In genomic region chrX:17375361-17375630, GRCh38 we compare ENCODE assay signal across 9 cellular contexts. TPM values are rescaled to one million over a fixed set of nuclear protein-coding genes. Genes with fewer than 3 reads are reported as not detected.
DNase-seq lines count a peak whose midpoint lies in the region; ATAC-seq and TF ChIP-seq lines count a peak whose summit lies in the region.
"Had no signal": no experiment of that assay in that cellular context is flagged by ENCODE, and none has a peak within 500 bp of the region (broad histone marks: within the 10 kb centered on the region; RNA-seq: fewer than 3 reads in every experiment).

No MANE protein-coding gene starts in this region.

- no peak for TF ChIP-seq POLR2A in right lobe of liver (IDR thresholded peaks at IDR 0.05)

- H3K4me1 ChIP-seq in right lobe of liver (peaks cover 0 to 6% (median 0%) of the 10 kb centered on the region in 4 donors), thoracic aorta (ENCODE audit: control insufficient read depth in 1 of 2, low read depth in 2 of 2) (no peaks in the 10 kb centered on the region)

- H3K36me3 ChIP-seq in right lobe of liver, result no peaks in the 10 kb centered on the region
- no peaks in the 10 kb centered on the region for H3K36me3 ChIP-seq in thoracic aorta

- H3K27ac ChIP-seq in right lobe of liver, result no peak overlapping the region
- peak overlapping the region; percentile 53 to 59 for H3K27ac ChIP-seq in thoracic aorta

- DNase-seq in NCI-H510A treated with DMSO at 0.1 percent for 48 hours (lab: John Stamatoyannopoulos, UW) (peak; percentile 32), NCI-H510A (lab: John Stamatoyannopoulos, UW) (no peak), cardiac fibroblast (ENCODE audit: low read depth in 2 of 2) (peak in 1 of 2 donors; percentile 17), right lobe of liver (no peak), thoracic aorta (ENCODE audit: low spot score) (no peak), NCI-H2171 (lab: John Stamatoyannopoulos, UW) (no peak)

- no peaks in the 10 kb centered on the region for H3K9me3 ChIP-seq in right lobe of liver
- no peaks in the 10 kb centered on the region for H3K9me3 ChIP-seq in thoracic aorta

- intact Hi-C loops in right lobe of liver (cut with DNase I), result no loop called here

- TF ChIP-seq CTCF in cardiac fibroblast (IDR thresholded peaks at IDR 0.05; ENCODE audit: low read depth, low read length) (no peak), right lobe of liver (IDR thresholded peaks at IDR 0.05) (no peak), thoracic aorta (IDR thresholded peaks at IDR 0.05) (no peak)

- H3K4me3 ChIP-seq in cardiac fibroblast (replicated peaks in 1 of 2; ENCODE audit: low read depth in 2 of 2, low read length in 2 of 2) (peak overlapping the region; percentile 49 to 59), right lobe of liver (peak overlapping the region; percentile 4 to 33 (median 14)), thoracic aorta (peak overlapping the region; percentile 78)

- 47% methylated on average over 15 of the region's 17 CpGs for WGBS in right lobe of liver (ENCODE audit: insufficient coverage, low coverage, low lambda C conversion rate, missing lambda C conversion rate)

- H3K27me3 ChIP-seq in right lobe of liver (peaks cover 0 to 12% of the 10 kb centered on the region in 2 donors), thoracic aorta (replicated peaks; ENCODE audit: insufficient read depth) (no peaks in the 10 kb centered on the region)

- ATAC-seq in right lobe of liver (no peak), thoracic aorta (ENCODE audit: insufficient number of reproducible peaks, low FRiP score, low read depth) (no peak), GM18861 (IDR thresholded peaks at IDR 0.05; ENCODE audit: unreplicated experiment) (no peak), GM18907 (IDR thresholded peaks at IDR 0.05; ENCODE audit: unreplicated experiment) (no peak)

RNA-seq across cellular contexts. Expression of gene NHS, which starts 0.3 kb away (rescaled TPM):
- total RNA-seq in right lobe of liver, result under 1 TPM; 0.06 to 0.27 (median 0.12) TPM
- 10 to 100 TPM; 23.3 to 29.6 TPM for total RNA-seq in thoracic aorta
- total RNA-seq: B cell had no signal

Comparison
In these comparisons a context has a peak if more than half of its experiments do, and no peak if none do; other contexts are left out.
1. H3K4me3 ChIP-seq: peak in every context shown above with its lines; median percentile 78 in thoracic aorta; 54 in cardiac fibroblast; 14 in right lobe of liver.
2. H3K27ac ChIP-seq: peak in thoracic aorta (2 of 2); none in right lobe of liver (0 of 3).
3. RNA of gene NHS, which starts 0.3 kb away (total RNA-seq): 23.3 to 29.6 TPM in thoracic aorta; 0.06 to 0.27 TPM in right lobe of liver; every median in the first group is over 10 times any median in the second.